In genomic region chr2:176130917-176131616, GRCh38 we compare ENCODE assay signal across 8 cellular contexts. TPM values are rescaled to one million over a fixed set of nuclear protein-coding genes. Genes with fewer than 3 reads are reported as not detected.
A peak's percentile ranks its signal among the peaks of the same experiment; 100 is the strongest.
DNase-seq lines count a peak whose midpoint lies in the region; ATAC-seq and TF ChIP-seq lines count a peak whose summit lies in the region.

No MANE protein-coding gene starts in this region.

- POLR2A ChIA-PET in CD8-positive, alpha-beta memory T cell (lab: Charles Lee), result no interaction called here

- H3K4me1 Mint-ChIP-seq in CD8-positive, alpha-beta memory T cell, result peaks cover 35 to 55% (median 45%) of the 10 kb centered on the region in 3 donors

- no peak for DNase-seq in CD8-positive, alpha-beta memory T cell
- no peak for DNase-seq in RWPE2 (ENCODE audit: low spot score)
- DNase-seq in fibroblast of villous mesenchyme (ENCODE audit: low read depth), result no peak
- no peak for DNase-seq in skeletal muscle cell (ENCODE audit: low read depth)
- no peak for DNase-seq in AG08396 (ENCODE audit: low spot score)
- DNase-seq in NK-92 (lab: John Stamatoyannopoulos, UW; ENCODE audit: unreplicated experiment), result no peak
- no peak for DNase-seq in NCI-H345 treated with DMSO at 0.1 percent for 48 hours (lab: John Stamatoyannopoulos, UW; ENCODE audit: unreplicated experiment)
- no peak for DNase-seq in iPS-NIHi11 (ENCODE audit: low spot score)

- no peaks in the 10 kb centered on the region for H3K9me3 ChIP-seq in CD8-positive, alpha-beta memory T cell (ENCODE audit: low read length)
- no peaks in the 10 kb centered on the region for H3K9me3 ChIP-seq in RWPE2 (ENCODE audit: severe bottlenecking)

- no peak for ATAC-seq in RWPE2 (ENCODE audit: low read depth)

- no peak overlapping the region for H3K27ac ChIP-seq in CD8-positive, alpha-beta memory T cell (ENCODE audit: low read depth, low read length)
- peak overlapping the region; percentile 65 for H3K27ac ChIP-seq in RWPE2 (ENCODE audit: poor library complexity, severe bottlenecking)

- H3K27me3 Mint-ChIP-seq in CD8-positive, alpha-beta memory T cell, result peaks cover 80 to 87% of the 10 kb centered on the region in 2 donors

- H3K4me3 ChIP-seq in CD8-positive, alpha-beta memory T cell (ENCODE audit: low read length), result no peak overlapping the region
- H3K4me3 ChIP-seq in RWPE2 (ENCODE audit: severe bottlenecking), result peak overlapping the region; percentile 96
- H3K4me3 ChIP-seq in fibroblast of villous mesenchyme (ENCODE audit: low read depth, low read length), result peak overlapping the region; percentile 48
- H3K4me3 ChIP-seq in skeletal muscle cell (ENCODE audit: low read depth, low read length), result peak overlapping the region; percentile 48

- peak overlapping the region in 4 of 8 donors; percentile 13 to 85 (median 52) for H3K27ac Mint-ChIP-seq in CD8-positive, alpha-beta memory T cell

- H3K4me1 ChIP-seq in CD8-positive, alpha-beta memory T cell (ENCODE audit: insufficient read depth, low read length), result peaks cover 24% of the 10 kb centered on the region
- peaks cover 16% of the 10 kb centered on the region for H3K4me1 ChIP-seq in RWPE2 (ENCODE audit: insufficient read depth, poor library complexity, severe bottlenecking)

- H3K4me3 Mint-ChIP-seq in CD8-positive, alpha-beta memory T cell, result peak overlapping the region; percentile 60 to 92 (median 78)

- peaks cover 5 to 38% (median 21%) of the 10 kb centered on the region in 5 donors for H3K9me3 Mint-ChIP-seq in CD8-positive, alpha-beta memory T cell

- CTCF ChIA-PET in CD8-positive, alpha-beta memory T cell (lab: Charles Lee), result interaction anchor here (0.9 to 2.4 kb wide), 7 partner anchors 9 to 523 kb away, joined by 3 to 14 read pairs (median 3); partner anchors contain the start of gene HOXD9

- TF ChIP-seq CTCF in RWPE2 (IDR thresholded peaks at IDR 0.05; ENCODE audit: poor library complexity, severe bottlenecking), result no peak
- no peak for TF ChIP-seq CTCF in fibroblast of villous mesenchyme (IDR thresholded peaks at IDR 0.05; ENCODE audit: insufficient read depth, low read depth, low read length)

- H3K36me3 ChIP-seq in CD8-positive, alpha-beta memory T cell (ENCODE audit: insufficient read depth, low read length), result no peaks in the 10 kb centered on the region
- no peaks in the 10 kb centered on the region for H3K36me3 ChIP-seq in RWPE2 (ENCODE audit: low read depth)

- H3K36me3 Mint-ChIP-seq in CD8-positive, alpha-beta memory T cell, result no peaks in the 10 kb centered on the region

- H3K27me3 ChIP-seq in CD8-positive, alpha-beta memory T cell (ENCODE audit: insufficient read depth, low read length, poor library complexity, severe bottlenecking), result peaks cover 88% of the 10 kb centered on the region
- no peaks in the 10 kb centered on the region for H3K27me3 ChIP-seq in RWPE2 (ENCODE audit: insufficient read depth, poor library complexity, severe bottlenecking)

RNA-seq across cellular contexts. Expression of gene HOXD8, which starts 1.6 kb away (rescaled TPM):
- not detected for total RNA-seq in CD8-positive, alpha-beta memory T cell
- not detected for polyA plus RNA-seq in CD8-positive, alpha-beta memory T cell
- 11.9 and 15.5 TPM in 2 replicates for total RNA-seq in fibroblast of villous mesenchyme

RNA-seq across cellular contexts. Expression of gene HOXD9, which starts 8.5 kb away (rescaled TPM):
- not detected for total RNA-seq in CD8-positive, alpha-beta memory T cell
- not detected for polyA plus RNA-seq in CD8-positive, alpha-beta memory T cell
- 10.6 and 11.2 TPM in 2 replicates for total RNA-seq in fibroblast of villous mesenchyme

RNA-seq across cellular contexts. Expression of gene HOXD10, which starts 14.5 kb away (rescaled TPM):
- not detected for total RNA-seq in CD8-positive, alpha-beta memory T cell
- not detected for polyA plus RNA-seq in CD8-positive, alpha-beta memory T cell
- total RNA-seq in fibroblast of villous mesenchyme, result 39.9 and 58.7 TPM in 2 replicates

RNA-seq across cellular contexts. Expression of gene HOXD4, which starts 20.3 kb away (rescaled TPM):
- total RNA-seq in CD8-positive, alpha-beta memory T cell, result not detected
- polyA plus RNA-seq in CD8-positive, alpha-beta memory T cell, result not detected
- total RNA-seq in fibroblast of villous mesenchyme, result 5.5 and 7.8 TPM in 2 replicates

RNA-seq across cellular contexts. Expression of gene HOXD11, which starts 24.0 kb away (rescaled TPM):
- not detected for total RNA-seq in CD8-positive, alpha-beta memory T cell
- polyA plus RNA-seq in CD8-positive, alpha-beta memory T cell, result not detected
- total RNA-seq in fibroblast of villous mesenchyme, result 26.4 and 42.3 TPM in 2 replicates

Comparison
In these comparisons a context has a peak if more than half of its experiments do, and no peak if none do; other contexts are left out.
1. RNA of gene HOXD8, which starts 1.6 kb away (total RNA-seq): 11.9 to 15.5 TPM in fibroblast of villous mesenchyme; not detected in CD8-positive, alpha-beta memory T cell; every median in the first group is over 10 times any median in the second.
2. RNA of gene HOXD9, which starts 8.5 kb away (total RNA-seq): 10.6 to 11.2 TPM in fibroblast of villous mesenchyme; not detected in CD8-positive, alpha-beta memory T cell; every median in the first group is over 10 times any median in the second.
3. RNA of gene HOXD10, which starts 14.5 kb away (total RNA-seq): 39.9 to 58.7 TPM in fibroblast of villous mesenchyme; not detected in CD8-positive, alpha-beta memory T cell; every median in the first group is over 10 times any median in the second.